Comparison of ENCODE assay signal across 9 cellular contexts in genomic region chr19:30799854-30800755, GRCh38.
DNase-seq lines count a peak whose midpoint lies in the region; ATAC-seq and TF ChIP-seq lines count a peak whose summit lies in the region.
"Had no signal": no experiment of that assay in that cellular context is flagged by ENCODE, and none has a peak within 500 bp of the region (broad histone marks: within the 10 kb centered on the region; RNA-seq: fewer than 3 reads in every experiment).

No MANE protein-coding gene starts in this region.

- H3K4me3 Mint-ChIP-seq in MCF 10A (ENCODE audit: unreplicated experiment) (no peak overlapping the region), natural killer cell (no peak overlapping the region)

- H3K27ac Mint-ChIP-seq in MCF 10A (ENCODE audit: low read depth, unreplicated experiment) (no peak overlapping the region), natural killer cell (no peak overlapping the region)

- TF ChIP-seq CTCF in MCF 10A (IDR thresholded peaks at IDR 0.05; ENCODE audit: unreplicated experiment) (no peak), epithelial cell of esophagus (IDR thresholded peaks at IDR 0.05; ENCODE audit: insufficient read depth, low read depth, low read length, missing control alignments) (peak; percentile 24), natural killer cell (IDR thresholded peaks at IDR 0.05) (peak; percentile 60)

- CTCF ChIA-PET in MCF 10A (lab: Yijun Ruan, JAX), result no interaction called here

- no peaks in the 10 kb centered on the region for H3K36me3 Mint-ChIP-seq in MCF 10A (ENCODE audit: insufficient read depth, unreplicated experiment)
- no peaks in the 10 kb centered on the region for H3K36me3 Mint-ChIP-seq in natural killer cell

- no peaks in the 10 kb centered on the region for H3K27me3 Mint-ChIP-seq in MCF 10A (ENCODE audit: insufficient read depth, unreplicated experiment)
- peaks cover 0 to 10% of the 10 kb centered on the region in 2 donors for H3K27me3 Mint-ChIP-seq in natural killer cell (ENCODE audit: low read depth in 2 of 2)

- POLR2A ChIA-PET in MCF 10A (lab: Yijun Ruan, JAX), result no interaction called here

- H3K4me1 Mint-ChIP-seq in MCF 10A (ENCODE audit: insufficient read depth, unreplicated experiment) (no peaks in the 10 kb centered on the region), natural killer cell (peaks cover 5 to 16% of the 10 kb centered on the region in 2 donors)

- H3K9me3 Mint-ChIP-seq in MCF 10A (ENCODE audit: unreplicated experiment), result no peaks in the 10 kb centered on the region
- H3K9me3 Mint-ChIP-seq in natural killer cell, result no peaks in the 10 kb centered on the region

- intact Hi-C loops in MCF 10A (cut with micrococcal nuclease) (no loop called here), natural killer cell (cut with micrococcal nuclease) (no loop called here)

- ATAC-seq in natural killer cell, result peak in 1 of 3 donors; percentile 57
- ATAC-seq in HG02763 (IDR thresholded peaks at IDR 0.05; ENCODE audit: unreplicated experiment), result no peak
- ATAC-seq in GM18861 (IDR thresholded peaks at IDR 0.05; ENCODE audit: unreplicated experiment), result no peak

- in situ Hi-C loops in T47D (cut with HindIII; ENCODE audit: low pct_unique_long_range_greater_than_20kb, low sequenced_read_pairs), result no loop called here

- no TSS peak for BruUV-seq in MCF 10A (replicated peaks; lab: Mats Ljungman, UMichigan)

- DNase-seq in T47D (ENCODE audit: low read depth in 1 of 2, low spot score in 1 of 2), result peak; percentile 33 to 37
- DNase-seq in MCF 10A (ENCODE audit: unreplicated experiment), result no peak
- peak; percentile 1 for DNase-seq in T follicular helper cell (ENCODE audit: low read depth)
- DNase-seq in epithelial cell of esophagus (ENCODE audit: low read depth), result no peak
- DNase-seq in natural killer cell, result no peak
- no peak for DNase-seq in NCI-H1436 (lab: John Stamatoyannopoulos, UW)

- no peak overlapping the region for H3K4me3 ChIP-seq in epithelial cell of esophagus (ENCODE audit: low read length)
- H3K4me3 ChIP-seq: skin epidermis had no signal

Comparison
In these comparisons a context has a peak if more than half of its experiments do, and no peak if none do; other contexts are left out.
1. DNase-seq: peak in T47D (2 of 2) and T follicular helper cell (single experiment); none in MCF 10A (single experiment), epithelial cell of esophagus (single experiment), natural killer cell (single experiment) and NCI-H1436 (single experiment).